In the genomic region with DNA sequence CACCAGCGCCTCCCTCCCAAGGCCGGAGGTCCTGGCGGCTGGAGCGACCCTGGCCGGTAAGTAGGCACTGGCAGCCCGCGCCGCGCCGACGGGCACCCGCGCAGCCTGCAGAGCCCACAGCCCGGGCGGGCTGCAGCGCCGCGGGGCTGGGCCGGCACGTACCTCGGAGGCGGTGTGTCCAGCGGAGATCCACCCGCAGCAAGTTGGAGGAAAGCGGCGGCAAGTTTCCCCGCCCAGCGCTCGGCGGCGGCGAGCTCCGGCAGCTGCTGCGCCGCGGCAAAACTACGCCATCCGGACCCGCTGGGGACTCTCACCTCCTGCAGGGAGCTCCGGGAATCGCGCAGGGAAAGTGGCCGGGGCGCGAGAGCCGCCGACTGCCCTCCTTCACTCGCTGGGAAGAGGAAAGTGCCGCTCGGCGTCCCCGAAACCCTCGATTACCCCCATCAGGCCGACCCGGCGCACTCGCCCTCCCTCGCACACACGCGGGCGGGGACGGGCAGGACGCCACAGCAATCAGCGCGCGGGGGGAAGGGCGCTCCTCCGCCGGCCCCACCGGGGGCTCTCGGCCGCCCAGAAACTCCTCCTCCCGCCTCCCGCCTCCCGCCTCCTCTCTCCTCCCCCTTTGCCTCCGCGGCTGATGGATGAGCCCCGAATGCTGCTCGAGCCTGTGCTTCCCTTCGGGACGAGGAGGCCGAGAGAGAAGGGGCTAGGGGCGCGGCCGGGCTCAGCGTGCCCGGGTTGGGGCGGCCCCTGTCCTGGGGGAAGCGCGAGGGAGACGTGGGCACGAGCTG, we compare ENCODE assay signal across 8 cellular contexts. TPM values are rescaled to one million over a fixed set of nuclear protein-coding genes. Genes with fewer than 3 reads are reported as not detected.
DNase-seq lines count a peak whose midpoint lies in the region; ATAC-seq, FAIRE-seq and TF ChIP-seq lines count a peak whose summit lies in the region.

A gene (minus strand): TSS at position 436 of the 791 bp plus-strand sequence. CDS start 24,620 bp downstream, outside the sequence.

- peak within 1 kb of the TSS; percentile 73 to 95 (median 87) for H3K27ac ChIP-seq in skin epidermis

- TF ChIP-seq CTCF in WI38 (IDR thresholded peaks at IDR 0.05; ENCODE audit: low read depth, low read length): peak; percentile 50

- DNase-seq in GM12892 (ENCODE audit: insufficient read length): peak; percentile 84
- DNase-seq in NCI-H2029 treated with DMSO at 0.1 percent for 48 hours (lab: John Stamatoyannopoulos, UW): peak; percentile 50
- peak; percentile 74 to 82 for DNase-seq in T47D (ENCODE audit: low read depth in 1 of 2, low spot score in 1 of 2)
- peak; percentile 88 for DNase-seq in iPS-NIHi11 (ENCODE audit: low spot score)
- no peak for DNase-seq in cerebellar nuclear complex (lab: John Stamatoyannopoulos, UW)

- peak; percentile 72 for TF ChIP-seq POLR2A in GM12892 (IDR thresholded peaks at IDR 0.05; ENCODE audit: low read depth, low read length)

- FAIRE-seq in GM12892 (lab: Jason Lieb, UNC): peak; percentile 88

- in situ Hi-C loops in T47D (cut with HindIII; ENCODE audit: low pct_unique_long_range_greater_than_20kb, low sequenced_read_pairs): no loop called here

- peak; percentile 73 for ATAC-seq in HG02798 (IDR thresholded peaks at IDR 0.05; ENCODE audit: poor library complexity, unreplicated experiment)

- H3K4me3 ChIP-seq in WI38 (ENCODE audit: low read depth, low read length) (peak within 1 kb of the TSS; percentile 90), skin epidermis (peak within 1 kb of the TSS; percentile 77 to 97 (median 86))

RNA-seq across cellular contexts. Expression of the gene that starts here (rescaled TPM):
- polyA plus RNA-seq in GM12892 (2012; ENCODE audit: missing spikeins): 4.8 TPM

Comparison
In these comparisons a context has a peak if more than half of its experiments do, and no peak if none do; other contexts are left out.
1. DNase-seq: peak in GM12892 (single experiment), NCI-H2029 treated with DMSO at 0.1 percent for 48 hours (single experiment), T47D (2 of 2) and iPS-NIHi11 (single experiment); none in cerebellar nuclear complex (0 of 2).